8 cellular contexts compared by ENCODE assay signal in the genomic region with DNA sequence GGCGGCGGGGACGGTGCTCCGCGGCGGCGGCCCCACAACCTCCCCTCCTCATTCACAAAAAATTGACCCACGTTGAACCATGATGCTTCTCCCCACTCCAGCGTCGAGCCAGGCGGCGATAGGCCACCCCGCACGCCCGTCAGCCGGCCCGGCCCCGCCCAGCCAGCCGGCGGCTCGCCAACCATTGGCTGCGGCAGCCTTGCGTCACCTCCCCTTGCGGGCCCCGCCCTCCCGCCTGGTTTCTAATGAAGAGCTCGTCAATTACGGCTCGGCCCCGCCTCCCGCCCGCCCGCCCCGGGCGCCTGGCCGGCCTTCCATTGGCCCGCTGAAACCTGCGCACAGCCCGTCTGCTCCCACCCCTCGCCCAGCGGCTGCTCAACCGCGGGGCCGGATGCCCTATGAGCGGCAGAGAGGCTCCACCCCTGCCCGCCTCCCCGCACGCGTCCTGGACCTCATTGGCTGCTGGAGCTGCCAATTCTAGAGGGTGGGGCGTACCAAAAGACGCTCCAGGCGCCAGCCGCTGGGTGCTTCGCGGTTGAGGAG. TPM values are rescaled to one million over a fixed set of nuclear protein-coding genes. Genes with fewer than 3 reads are reported as not detected.
DNase-seq lines count a peak whose midpoint lies in the region; ATAC-seq, FAIRE-seq and TF ChIP-seq lines count a peak whose summit lies in the region.

A gene (minus strand): TSS at position 114 of the 543 bp plus-strand sequence. CDS start 48,321 bp downstream, outside the sequence.

- intact Hi-C loops in kidney (cut with DNase I) = no loop called here

- peak within 1 kb of the TSS; percentile 99 to 100 for H3K27ac ChIP-seq in kidney (ENCODE audit: low read depth in 2 of 2, low read length in 2 of 2)

- H3K9ac ChIP-seq in kidney (ENCODE audit: low read length in 2 of 2) = peak within 1 kb of the TSS; percentile 45 to 99

- no peak for FAIRE-seq in kidney (lab: Jason Lieb, UNC)

- peak within 1 kb of the TSS; percentile 98 for H3K4me3 ChIP-seq in choroid plexus epithelial cell (ENCODE audit: low read depth, low read length)
- peak within 1 kb of the TSS; percentile 69 to 90 for H3K4me3 ChIP-seq in kidney (ENCODE audit: low read length in 2 of 2)

- ATAC-seq in GM19324 (IDR thresholded peaks at IDR 0.05; ENCODE audit: low FRiP score, unreplicated experiment) (peak; percentile 94), HG03460 (IDR thresholded peaks at IDR 0.05; ENCODE audit: unreplicated experiment) (peak; percentile 87)

- DNase-seq in AG20443 (ENCODE audit: low spot score) = peak; percentile 99
- peak; percentile 75 for DNase-seq in NCI-H524 treated with DMSO at 0.1 percent for 48 hours (lab: John Stamatoyannopoulos, UW)
- peak; percentile 98 to 99 for DNase-seq in activated CD4-positive, alpha-beta T cell treated with anti-CD3 and anti-CD28 coated beads for 4 hours
- DNase-seq in choroid plexus epithelial cell (ENCODE audit: low read depth) = peak; percentile 99
- DNase-seq in kidney = peak; percentile 100
- peak; percentile 99 for DNase-seq in stimulated activated CD4-positive, alpha-beta T cell treated with anti-CD3 and anti-CD28 coated beads, Interleukin-15, amount 100 ng/mL, for 1 hour (ENCODE audit: low read depth in 1 of 2, low spot score in 1 of 2)

- H3K36me3 ChIP-seq in kidney (ENCODE audit: control insufficient read depth in 1 of 2, insufficient read depth in 2 of 2, low read length in 2 of 2) = no peaks in the 10 kb centered on the region

- H3K4me1 ChIP-seq in kidney (ENCODE audit: control insufficient read depth in 1 of 2, insufficient read depth in 1 of 2, low read depth in 1 of 2, low read length in 2 of 2) = peaks cover 2 to 7% of the 10 kb centered on the region in 2 donors

- no peaks in the 10 kb centered on the region for H3K9me3 ChIP-seq in kidney (ENCODE audit: control insufficient read depth in 1 of 2, low read length in 2 of 2)

- TF ChIP-seq CTCF in choroid plexus epithelial cell (conservative IDR thresholded peaks at IDR 0.05; ENCODE audit: low read depth, low read length) (no peak), kidney (IDR thresholded peaks at IDR 0.05; ENCODE audit: borderline replicate concordance, extremely low read depth, insufficient read depth) (no peak)

RNA-seq across cellular contexts. Expression of the gene that starts here (rescaled TPM):
- 56.8 TPM for total RNA-seq in kidney
- 2.2 TPM for polyA plus RNA-seq in kidney (ENCODE audit: insufficient read depth, low read depth, low replicate concordance)

Comparison
In these comparisons a context has a peak if more than half of its experiments do, and no peak if none do; other contexts are left out.
1. Peak in every context shown above with its lines: DNase-seq, ATAC-seq, H3K4me3 ChIP-seq and H3K27ac ChIP-seq.